In genomic region chr10:110075726-110076125, GRCh38 we compare ENCODE assay signal across 10 cellular contexts.
A peak's percentile ranks its signal among the peaks of the same experiment; 100 is the strongest.
DNase-seq lines count a peak whose midpoint lies in the region; ATAC-seq, FAIRE-seq and TF ChIP-seq lines count a peak whose summit lies in the region.
"Had no signal": no experiment of that assay in that cellular context is flagged by ENCODE, and none has a peak within 500 bp of the region (broad histone marks: within the 10 kb centered on the region; RNA-seq: fewer than 3 reads in every experiment).

No MANE protein-coding gene starts in this region.

- no peaks in the 10 kb centered on the region for H3K27me3 Mint-ChIP-seq in CD8-positive, alpha-beta T cell (ENCODE audit: low read depth)

- H3K4me3 Mint-ChIP-seq in CD8-positive, alpha-beta T cell = peak overlapping the region; percentile 13

- H3K36me3 ChIP-seq in CD8-positive, alpha-beta T cell (ENCODE audit: insufficient read depth, low read length) = no peaks in the 10 kb centered on the region
- H3K36me3 ChIP-seq in PC-3 (ENCODE audit: low read depth, low read length) (no peaks in the 10 kb centered on the region), psoas muscle (ENCODE audit: insufficient read depth in 1 of 2, low read depth in 1 of 2) (no peaks in the 10 kb centered on the region)

- no peak for ATAC-seq in CD8-positive, alpha-beta T cell
- ATAC-seq in PC-3 (no peak), psoas muscle (no peak), GM21825 (IDR thresholded peaks at IDR 0.05; ENCODE audit: unreplicated experiment) (no peak)

- no peak for FAIRE-seq in urothelium cell line (lab: Jason Lieb, UNC)

- H2AFZ ChIP-seq in PC-3 (ENCODE audit: low read length) = no peak overlapping the region

- H3K79me2 ChIP-seq in PC-3 (ENCODE audit: low read length) = 0 out of 2 replicates have a peak, but pooled peaks cover 4% of the 10 kb centered on the region

- peak overlapping the region; percentile 33; the same call in 1 of the 2 replicates for H3K4me2 ChIP-seq in PC-3 (ENCODE audit: low read length)

- H3K36me3 Mint-ChIP-seq in CD8-positive, alpha-beta T cell = no peaks in the 10 kb centered on the region

- H3K9me3 Mint-ChIP-seq in CD8-positive, alpha-beta T cell = no peaks in the 10 kb centered on the region

- no TSS peak for BruUV-seq in PC-3 (replicated peaks; lab: Mats Ljungman, UMichigan)

- H3F3A ChIP-seq in PC-3 (ENCODE audit: low read length, unreplicated experiment) = no peaks in the 10 kb centered on the region

- POLR2A ChIA-PET in CD8-positive, alpha-beta T cell (lab: Charles Lee) = interaction anchor here (0.9 to 1.2 kb wide), 2 partner anchors 23 to 40 kb away, joined by 3 read pairs; no protein-coding TSS in a partner anchor
- POLR2A ChIA-PET in PC-3 (lab: Charles Lee; ENCODE audit: unreplicated experiment) = no interaction called here

- no peak overlapping the region for H3K4me3 ChIP-seq in CD8-positive, alpha-beta T cell (ENCODE audit: low read depth, low read length)
- H3K4me3 ChIP-seq in PC-3 (ENCODE audit: low read length) = no peak overlapping the region
- peak overlapping the region in 1 of 59 donors; percentile 59 for H3K4me3 ChIP-seq in dorsolateral prefrontal cortex
- peak overlapping the region; percentile 23 for H3K4me3 ChIP-seq in psoas muscle
- H3K4me3 ChIP-seq: K562 had no signal

- peaks cover 85% of the 10 kb centered on the region for H3K4me1 Mint-ChIP-seq in CD8-positive, alpha-beta T cell (ENCODE audit: low read depth)

- no peak for TF ChIP-seq CTCF in CD8-positive, alpha-beta T cell (IDR thresholded peaks at IDR 0.05)
- TF ChIP-seq CTCF in PC-3 (conservative IDR thresholded peaks at IDR 0.05; ENCODE audit: low read depth, low read length) = no peak
- no peak for TF ChIP-seq CTCF in dorsolateral prefrontal cortex (IDR thresholded peaks at IDR 0.05 in 54 of 56, conservative IDR thresholded peaks at IDR 0.05 in 2 of 56; ENCODE audit: low read depth in 1 of 56, partially characterized antibody in 56 of 56)
- no peak for TF ChIP-seq CTCF in psoas muscle (IDR thresholded peaks at IDR 0.05)

- peak overlapping the region; percentile 63 for H3K27ac Mint-ChIP-seq in CD8-positive, alpha-beta T cell

- H3K9me2 ChIP-seq in PC-3 (replicated peaks; ENCODE audit: low read length) = no peaks in the 10 kb centered on the region

- H3K4me1 ChIP-seq in CD8-positive, alpha-beta T cell (ENCODE audit: insufficient read depth, low read length) = peaks cover 82% of the 10 kb centered on the region
- H3K4me1 ChIP-seq in PC-3 (ENCODE audit: insufficient read depth, low read length) (peaks cover 33% of the 10 kb centered on the region), psoas muscle (peaks cover 51% of the 10 kb centered on the region)

- H3K9ac ChIP-seq in PC-3 (ENCODE audit: low read length) = no peak overlapping the region

- H3K27ac ChIP-seq in CD8-positive, alpha-beta T cell (ENCODE audit: low read depth, low read length) = no peak overlapping the region
- H3K27ac ChIP-seq in PC-3 (ENCODE audit: low read length) = no peak overlapping the region
- H3K27ac ChIP-seq in dorsolateral prefrontal cortex = peak overlapping the region in 57 of 59 donors; percentile 2 to 98 (median 91)
- peak overlapping the region; percentile 54 for H3K27ac ChIP-seq in psoas muscle

- intact Hi-C loops in CD8-positive, alpha-beta T cell (cut with DNase I, micrococcal nuclease) = loop anchor here (1.0 to 5.0 kb wide), 7 partner anchors 9 to 153 kb away; partner anchors contain the start of gene XPNPEP1 (in 1 of the 2)
- intact Hi-C loops in PC-3 (cut with micrococcal nuclease) = no loop called here
- intact Hi-C loops in dorsolateral prefrontal cortex (cut with DNase I) = loop anchor here (2.0 to 5.0 kb wide), 2 partner anchors 68 to 69 kb away; partner anchors contain the start of gene ADD3 (in 2 of the 2)
- intact Hi-C loops in psoas muscle (cut with DNase I) = no loop called here

- CTCF ChIA-PET in CD8-positive, alpha-beta T cell (lab: Charles Lee) = no interaction called here
- CTCF ChIA-PET in PC-3 (lab: Charles Lee) = interaction anchor here (0.6 kb wide), 1 partner anchor 111 kb away, joined by 9 read pairs; no protein-coding TSS in a partner anchor

- no peaks in the 10 kb centered on the region for H3K9me3 ChIP-seq in CD8-positive, alpha-beta T cell (ENCODE audit: low read length)
- H3K9me3 ChIP-seq in PC-3 (ENCODE audit: low read length) (no peaks in the 10 kb centered on the region), psoas muscle (no peaks in the 10 kb centered on the region)

- H4K20me1 ChIP-seq in PC-3 (ENCODE audit: low read length) = no peaks in the 10 kb centered on the region

- no peak for DNase-seq in CD8-positive, alpha-beta T cell
- DNase-seq in PC-3 (no peak), dorsolateral prefrontal cortex (no peak), psoas muscle (no peak), HuH-7.5 (ENCODE audit: low spot score) (no peak), urothelium cell line (ENCODE audit: low spot score) (no peak), GDM1 (lab: John Stamatoyannopoulos, UW) (no peak)
- DNase-seq: NCI-H524 treated with DMSO at 0.1 percent for 48 hours had no signal

- no peaks in the 10 kb centered on the region for H3K27me3 ChIP-seq in CD8-positive, alpha-beta T cell (ENCODE audit: insufficient read depth, low read length)
- no peaks in the 10 kb centered on the region for H3K27me3 ChIP-seq in PC-3 (ENCODE audit: low read length)
- H3K27me3 ChIP-seq in dorsolateral prefrontal cortex = no peaks in the 10 kb centered on the region
- H3K27me3 ChIP-seq in psoas muscle (ENCODE audit: insufficient read depth in 3 of 3, low read length in 2 of 3) = no peaks in the 10 kb centered on the region

Comparison
In these comparisons a context has a peak if more than half of its experiments do, and no peak if none do; other contexts are left out.
1. H3K27ac ChIP-seq: peak in dorsolateral prefrontal cortex (57 of 59) and psoas muscle (single experiment); none in CD8-positive, alpha-beta T cell (single experiment) and PC-3 (single experiment).
2. intact Hi-C loops: an anchor here in CD8-positive, alpha-beta T cell (1.0 to 5.0 kb wide) and dorsolateral prefrontal cortex (2.0 to 5.0 kb wide); none called in PC-3 and psoas muscle.